In the genomic region with DNA sequence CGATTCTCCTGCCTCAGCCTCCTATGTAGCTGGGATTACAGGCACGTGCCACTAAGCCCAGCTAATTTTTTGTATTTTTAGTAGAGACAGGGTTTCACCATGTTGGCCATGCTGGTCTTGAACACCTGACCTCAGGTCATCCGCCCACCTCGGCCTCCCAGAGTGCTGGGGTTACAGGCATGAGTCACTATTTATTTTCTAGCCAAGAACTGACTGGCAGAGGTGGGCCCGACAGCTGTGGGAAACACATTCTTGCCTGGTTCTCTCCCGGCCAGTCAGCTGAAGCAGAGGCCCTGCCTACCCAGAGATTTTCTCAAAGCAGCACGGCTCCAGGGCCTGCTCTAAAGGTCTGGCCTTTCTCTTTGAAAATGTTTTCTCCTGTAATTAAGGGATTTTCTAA, we compare ENCODE assay signal across 10 cellular contexts.
DNase-seq lines count a peak whose midpoint lies in the region; ATAC-seq, FAIRE-seq and TF ChIP-seq lines count a peak whose summit lies in the region.
"Had no signal": no experiment of that assay in that cellular context is flagged by ENCODE, and none has a peak within 500 bp of the region (broad histone marks: within the 10 kb centered on the region; RNA-seq: fewer than 3 reads in every experiment).

No MANE protein-coding gene starts in this region.

- no peak overlapping the region for H3K4me3 ChIP-seq in A549
- H3K4me3 ChIP-seq in SJCRH30: no peak overlapping the region
- no peak overlapping the region for H3K4me3 ChIP-seq in neuronal stem cell (ENCODE audit: low read length in 2 of 2)

- H2AFZ ChIP-seq in neuronal stem cell (ENCODE audit: low read length): peak overlapping the region; percentile 91

- DNase-seq in A549 (ENCODE audit: low read depth in 1 of 2, low spot score in 1 of 2) (peak in 1 of 2 experiments; percentile 31), SJCRH30 (peak; percentile 19), glutamatergic neuron (no peak), neuronal stem cell (ENCODE audit: low spot score) (peak; percentile 12), middle frontal gyrus (ENCODE audit: extremely low spot score, low spot score) (no peak), NCI-H748 (lab: John Stamatoyannopoulos, UW; ENCODE audit: unreplicated experiment) (no peak)
- DNase-seq in stimulated activated CD4-positive, alpha-beta T cell treated with anti-CD3 and anti-CD28 coated beads, Interleukin-4, amount 100 ng/mL, for 24 hours: no peak
- DNase-seq: NCI-H1092 had no signal

- H4K8ac ChIP-seq in neuronal stem cell (ENCODE audit: low read depth, low read length): no peak overlapping the region

- no peak overlapping the region for H2BK120ac ChIP-seq in neuronal stem cell (ENCODE audit: low read depth, low read length)

- H3K36me3 ChIP-seq in SJCRH30 (no peaks in the 10 kb centered on the region), neuronal stem cell (replicated peaks in 1 of 2; ENCODE audit: control insufficient read depth in 2 of 2, insufficient read depth in 2 of 2, low read length in 2 of 2) (no peaks in the 10 kb centered on the region)
- H3K36me3 ChIP-seq: tibial nerve had no signal

- no peak overlapping the region for H2AK5ac ChIP-seq in neuronal stem cell (ENCODE audit: low read depth, low read length)

- H3K4me1 ChIP-seq in A549: 0 out of 3 replicates have a peak, but pooled peaks cover 9% of the 10 kb centered on the region
- no peaks in the 10 kb centered on the region for H3K4me1 ChIP-seq in SJCRH30
- H3K4me1 ChIP-seq in neuronal stem cell (ENCODE audit: control insufficient read depth in 2 of 2, insufficient read depth in 1 of 2, low read depth in 1 of 2, low read length in 2 of 2): peaks cover 6 to 8% of the 10 kb centered on the region in 2 donors

- H2BK5ac ChIP-seq in neuronal stem cell (ENCODE audit: low read length): no peak overlapping the region

- H3K27ac ChIP-seq in A549 (no peak overlapping the region), SJCRH30 (no peak overlapping the region), neuronal stem cell (replicated peaks; ENCODE audit: low read length) (no peak overlapping the region)

- no peak overlapping the region for H3K14ac ChIP-seq in neuronal stem cell (ENCODE audit: low read length)

- H3K9me3 ChIP-seq in A549 (peaks cover 6% of the 10 kb centered on the region; the same call in 2 of the 3 replicates), SJCRH30 (replicated peaks) (no peaks in the 10 kb centered on the region), neuronal stem cell (replicated peaks in 1 of 2; ENCODE audit: control insufficient read depth in 2 of 2, insufficient read depth in 1 of 2, low read depth in 1 of 2, low read length in 2 of 2) (peaks cover 0 to 4% of the 10 kb centered on the region in 2 donors)
- H3K9me3 ChIP-seq: tibial nerve had no signal

- POLR2A ChIA-PET in A549 (lab: Yijun Ruan, JAX): no interaction called here

- no peak overlapping the region for H3K27ac Mint-ChIP-seq in glutamatergic neuron (ENCODE audit: unreplicated experiment)

- H3K4me2 ChIP-seq in A549 (no peak overlapping the region), neuronal stem cell (ENCODE audit: insufficient read depth, low read length, poor library complexity, severe bottlenecking) (no peak overlapping the region)

- peak overlapping the region; percentile 85 for H3K4me3 Mint-ChIP-seq in glutamatergic neuron (ENCODE audit: unreplicated experiment)

- no peak for TF ChIP-seq RAD21 in A549 (conservative IDR thresholded peaks at IDR 0.05 in 1 of 2, IDR thresholded peaks at IDR 0.05 in 1 of 2)

- no peak overlapping the region for H2BK15ac ChIP-seq in neuronal stem cell (ENCODE audit: low read length)

- 68% methylated on average over 7 of the region's 7 CpGs for WGBS in A549 (ENCODE audit: missing lambda C conversion rate)
- no CpG with 5 or more reads among the region's 7 CpGs for WGBS in neuronal stem cell (ENCODE audit: extremely low coverage in 2 of 2, insufficient read length in 2 of 2, insufficient replicate concordance in 1 of 2), 2 donors

- H3K18ac ChIP-seq in neuronal stem cell (ENCODE audit: low read length): no peak overlapping the region

- H3K9me3 Mint-ChIP-seq in glutamatergic neuron (ENCODE audit: unreplicated experiment): peaks cover 6% of the 10 kb centered on the region

- H3K36me3 Mint-ChIP-seq in glutamatergic neuron (ENCODE audit: unreplicated experiment): no peaks in the 10 kb centered on the region

- no peak overlapping the region for H3K23ac ChIP-seq in neuronal stem cell (ENCODE audit: low read depth, low read length, poor library complexity)

- no peak overlapping the region for H3K4ac ChIP-seq in neuronal stem cell (ENCODE audit: low read length)

- peaks cover 3% of the 10 kb centered on the region for H3K4me1 Mint-ChIP-seq in glutamatergic neuron (ENCODE audit: low read depth, unreplicated experiment)

- FAIRE-seq in A549 (lab: Jason Lieb, UNC): no peak

- peaks cover 4% of the 10 kb centered on the region for H3K27me3 Mint-ChIP-seq in glutamatergic neuron (ENCODE audit: unreplicated experiment)

- H2BK12ac ChIP-seq in neuronal stem cell (ENCODE audit: low read length): no peak overlapping the region

- CTCF ChIA-PET in A549 (lab: Yijun Ruan, JAX): interaction anchor here (0.7 to 3.0 kb wide), 5 partner anchors 107 to 202 kb away, joined by 3 to 14 read pairs (median 4); no protein-coding TSS in a partner anchor

- no peak for TF ChIP-seq POLR2A in A549 (IDR thresholded peaks at IDR 0.05; ENCODE audit: low read length)

- no peak for TF ChIP-seq EP300 in A549 (IDR thresholded peaks at IDR 0.05)

- no peak for ATAC-seq in A549
- no peak for ATAC-seq in GM21447 (IDR thresholded peaks at IDR 0.05; ENCODE audit: unreplicated experiment)

- no peak overlapping the region for H3K9ac ChIP-seq in neuronal stem cell (ENCODE audit: low read depth, low read length, poor library complexity)

- H4K91ac ChIP-seq in neuronal stem cell (ENCODE audit: low read depth, low read length, poor library complexity): no peak overlapping the region

- H3K79me1 ChIP-seq in neuronal stem cell (ENCODE audit: low read depth, low read length): no peaks in the 10 kb centered on the region

- TF ChIP-seq CTCF in A549 (IDR thresholded peaks at IDR 0.05): no peak
- no peak for TF ChIP-seq CTCF in glutamatergic neuron (IDR thresholded peaks at IDR 0.05; ENCODE audit: partially characterized antibody, unreplicated experiment)

- H3K27me3 ChIP-seq in SJCRH30 (no peaks in the 10 kb centered on the region), neuronal stem cell (ENCODE audit: control insufficient read depth in 3 of 3, insufficient read depth in 3 of 3, low read depth in 1 of 3, low read length in 3 of 3) (peaks cover 8 to 49% (median 34%) of the 10 kb centered on the region in 3 experiments)

TF ChIP-seq in A549, 52 proteins besides CTCF, POLR2A, EP300 and RAD21:
- TF ChIP-seq, protein P1, sequence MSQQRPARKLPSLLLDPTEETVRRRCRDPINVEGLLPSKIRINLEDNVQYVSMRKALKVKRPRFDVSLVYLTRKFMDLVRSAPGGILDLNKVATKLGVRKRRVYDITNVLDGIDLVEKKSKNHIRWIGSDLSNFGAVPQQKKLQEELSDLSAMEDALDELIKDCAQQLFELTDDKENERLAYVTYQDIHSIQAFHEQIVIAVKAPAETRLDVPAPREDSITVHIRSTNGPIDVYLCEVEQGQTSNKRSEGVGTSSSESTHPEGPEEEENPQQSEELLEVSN (IDR thresholded peaks at IDR 0.05; ENCODE audit: borderline replicate concordance, low read depth): no peak
- TF ChIP-seq FOSL2 (IDR thresholded peaks at IDR 0.05) (no peak), FOSL2 (CRISPR knock-in tag; IDR thresholded peaks at IDR 0.05) (peak; percentile 39; the same call in 1 of the 2 replicates)

Comparison
In these comparisons a context has a peak if more than half of its experiments do, and no peak if none do; other contexts are left out.
1. DNase-seq: peak in SJCRH30 (2 of 2) and neuronal stem cell (single experiment); none in glutamatergic neuron (single experiment), stimulated activated CD4-positive, alpha-beta T cell treated with anti-CD3 and anti-CD28 coated beads, Interleukin-4, amount 100 ng/mL, for 24 hours (single experiment), middle frontal gyrus (single experiment) and NCI-H748 (single experiment).